Comparison of ENCODE assay signal across 13 cellular contexts in genomic region chr11:133917921-133918605, GRCh38.
DNase-seq lines count a peak whose midpoint lies in the region; ATAC-seq and FAIRE-seq lines count a peak whose summit lies in the region.
"Had no signal": no experiment of that assay in that cellular context is flagged by ENCODE, and none has a peak within 500 bp of the region (broad histone marks: within the 10 kb centered on the region; RNA-seq: fewer than 3 reads in every experiment).

No MANE protein-coding gene starts in this region.

- no peaks in the 10 kb centered on the region for H3K9me3 Mint-ChIP-seq in stimulated activated naive CD8-positive, alpha-beta T cell treated with anti-CD3 and anti-CD28 coated beads, Interleukin-15, amount 100 ng/mL, for 72 hours

- H3K4me1 ChIP-seq in effector memory CD4-positive, alpha-beta T cell (ENCODE audit: control insufficient read depth, insufficient read depth, low read length, poor library complexity, severe bottlenecking): peaks cover 6% of the 10 kb centered on the region
- H3K4me1 ChIP-seq: body of pancreas had no signal

- H3K27ac ChIP-seq in effector memory CD4-positive, alpha-beta T cell (ENCODE audit: insufficient read depth, low read length, poor library complexity, severe bottlenecking): no peak overlapping the region
- H3K27ac ChIP-seq: body of pancreas had no signal

- ATAC-seq in stimulated activated naive CD8-positive, alpha-beta T cell treated with anti-CD3 and anti-CD28 coated beads, Interleukin-15, amount 100 ng/mL, for 72 hours: peak; percentile 46
- no peak for ATAC-seq in stimulated activated naive CD8-positive, alpha-beta T cell treated with anti-CD3 and anti-CD28 coated beads, Interleukin-15, Interleukin-2, amounts not matched to agents 100 U/mL and 50 U/mL, for 24 hours
- ATAC-seq in GM19324 (IDR thresholded peaks at IDR 0.05; ENCODE audit: low FRiP score, unreplicated experiment): no peak
- no peak for ATAC-seq in GM19397 (IDR thresholded peaks at IDR 0.05; ENCODE audit: unreplicated experiment)
- ATAC-seq: body of pancreas had no signal

- no peak for FAIRE-seq in HTR-8/SVneo (lab: Jason Lieb, UNC)

- peak overlapping the region; percentile 22 to 49 for H3K4me3 Mint-ChIP-seq in stimulated activated naive CD8-positive, alpha-beta T cell treated with anti-CD3 and anti-CD28 coated beads, Interleukin-15, amount 100 ng/mL, for 72 hours

- H3K27me3 ChIP-seq in effector memory CD4-positive, alpha-beta T cell (replicated peaks; ENCODE audit: control insufficient read depth, insufficient read depth, low read length, poor library complexity, severe bottlenecking): no peaks in the 10 kb centered on the region
- H3K27me3 ChIP-seq: body of pancreas had no signal

- H3K9me3 ChIP-seq in effector memory CD4-positive, alpha-beta T cell (ENCODE audit: control insufficient read depth, low read length): no peaks in the 10 kb centered on the region
- H3K9me3 ChIP-seq: body of pancreas had no signal

- peak overlapping the region in 1 of 2 donors; percentile 7 for H3K27ac Mint-ChIP-seq in stimulated activated naive CD8-positive, alpha-beta T cell treated with anti-CD3 and anti-CD28 coated beads, Interleukin-15, amount 100 ng/mL, for 72 hours

- no peaks in the 10 kb centered on the region for H3K27me3 Mint-ChIP-seq in stimulated activated naive CD8-positive, alpha-beta T cell treated with anti-CD3 and anti-CD28 coated beads, Interleukin-15, amount 100 ng/mL, for 72 hours

- peaks cover 25% of the 10 kb centered on the region for H3K36me3 ChIP-seq in effector memory CD4-positive, alpha-beta T cell (ENCODE audit: control insufficient read depth, insufficient read depth, low read length)

- DNase-seq in stimulated activated naive CD8-positive, alpha-beta T cell treated with anti-CD3 and anti-CD28 coated beads, Interleukin-15, amount 100 ng/mL, for 72 hours: no peak
- no peak for DNase-seq in stimulated activated naive CD8-positive, alpha-beta T cell treated with anti-CD3 and anti-CD28 coated beads, Interleukin-15, Interleukin-2, amounts not matched to agents 100 U/mL and 50 U/mL, for 24 hours
- DNase-seq in effector memory CD4-positive, alpha-beta T cell: no peak
- DNase-seq in left kidney (ENCODE audit: low read depth, low spot score): peak; percentile 87
- DNase-seq in D341Med (ENCODE audit: low spot score): no peak
- no peak for DNase-seq in HTR-8/SVneo (ENCODE audit: insufficient read length, low spot score)
- DNase-seq: body of pancreas, Calu3, dermis blood vessel endothelial cell, NCI-H1092, NCI-H774 had no signal

- H3K4me1 Mint-ChIP-seq in stimulated activated naive CD8-positive, alpha-beta T cell treated with anti-CD3 and anti-CD28 coated beads, Interleukin-15, amount 100 ng/mL, for 72 hours: peaks cover 28% of the 10 kb centered on the region

- peak overlapping the region; percentile 35 for H3K4me3 ChIP-seq in effector memory CD4-positive, alpha-beta T cell (ENCODE audit: insufficient read depth, low read depth, low read length, poor library complexity, severe bottlenecking)
- H3K4me3 ChIP-seq: body of pancreas had no signal
